32 cellular contexts compared by ENCODE assay signal in genomic region chr5:26343801-26344310, GRCh38.
"Had no signal": no experiment of that assay in that cellular context is flagged by ENCODE, and none has a peak within 500 bp of the region (broad histone marks: within the 10 kb centered on the region; RNA-seq: fewer than 3 reads in every experiment).

No MANE protein-coding gene starts in this region.

- H3K27me3 ChIP-seq: brain microvascular endothelial cell, Peyer's patch had no signal

- H3K9me3 ChIP-seq: Peyer's patch had no signal

- H3K27me3 Mint-ChIP-seq: activated CD4-positive, alpha-beta T cell treated with anti-CD3 and anti-CD28 coated beads, Interleukin-2, amount 10 ng/mL, durations not matched to agents 24 days and 14 days; activated CD8-positive, alpha-beta T cell treated with anti-CD3 and anti-CD28 coated beads for 36 hours; activated naive CD8-positive, alpha-beta T cell treated with anti-CD3 and anti-CD28 coated beads for 36 hours; activated T-helper 17 cell treated with anti-CD3 and anti-CD28 coated beads, Interleukin-2, amount 50 U/mL, for 72 hours had no signal

- H3K4me1 Mint-ChIP-seq: activated CD4-positive, alpha-beta T cell treated with anti-CD3 and anti-CD28 coated beads, Interleukin-2, amount 10 ng/mL, durations not matched to agents 24 days and 14 days; activated naive CD8-positive, alpha-beta T cell treated with anti-CD3 and anti-CD28 coated beads for 36 hours; activated T-helper 17 cell treated with anti-CD3 and anti-CD28 coated beads, Interleukin-2, amount 50 U/mL, for 72 hours had no signal

- H3K27ac ChIP-seq: brain microvascular endothelial cell, Peyer's patch, SK-N-MC had no signal

- H3K36me3 ChIP-seq: brain microvascular endothelial cell, Peyer's patch had no signal

- H3K27ac Mint-ChIP-seq: activated CD4-positive, alpha-beta T cell treated with anti-CD3 and anti-CD28 coated beads, Interleukin-2, amount 10 ng/mL, durations not matched to agents 24 days and 14 days; activated CD8-positive, alpha-beta T cell treated with anti-CD3 and anti-CD28 coated beads for 36 hours; activated naive CD8-positive, alpha-beta T cell treated with anti-CD3 and anti-CD28 coated beads for 36 hours; activated T-cell treated with anti-CD3 and anti-CD28 coated beads, Interleukin-2, amount 50 U/mL, for 72 hours; activated T-helper 17 cell treated with anti-CD3 and anti-CD28 coated beads, Interleukin-2, amount 50 U/mL, for 72 hours; T-helper 1 cell treated with Interleukin-12 subunit alpha and Interleukin-12 subunit beta and Interleukin-4 antibody, amounts not matched to agents 30 μg/mL and 1 μg/mL, for 36 hours; T-helper 2 cell treated with Interferon-gamma antibody and Interleukin-4, amounts not matched to agents 5 μg/mL and 100 μg/mL, for 36 hours had no signal

- H3K4me1 ChIP-seq: Peyer's patch had no signal

- H3K36me3 Mint-ChIP-seq: activated naive CD8-positive, alpha-beta T cell treated with anti-CD3 and anti-CD28 coated beads for 36 hours had no signal

- H3K4me3 ChIP-seq: Peyer's patch, SK-N-MC had no signal

- DNase-seq: activated CD4-positive, alpha-beta T cell treated with anti-CD3 and anti-CD28 coated beads, Interleukin-2, amount 10 ng/mL, durations not matched to agents 24 days and 14 days; activated CD4-positive, alpha-beta T cell treated with anti-CD3 and anti-CD28 coated beads, Interleukin-2, amount 50 U/mL, for 4 hours; activated CD8-positive, alpha-beta T cell treated with anti-CD3 and anti-CD28 coated beads for 36 hours; activated effector memory CD4-positive, alpha-beta T cell treated with anti-CD3 and anti-CD28 coated beads, Interleukin-2, amount 50 U/mL, for 16 hours; activated naive CD4-positive, alpha-beta T cell; activated naive CD4-positive, alpha-beta T cell treated with anti-CD3 and anti-CD28 coated beads, Interleukin-2, amount 50 U/mL, for 16 hours; activated naive CD8-positive, alpha-beta T cell treated with anti-CD3 and anti-CD28 coated beads for 36 hours; activated T-cell treated with anti-CD3 and anti-CD28 coated beads, Interleukin-2, amount 50 U/mL, for 1 hour; activated T-cell treated with anti-CD3 and anti-CD28 coated beads, Interleukin-2, amount 50 U/mL, for 72 hours; amniotic stem cell; aorta; brain microvascular endothelial cell; central memory CD4-positive, alpha-beta T cell; KG1; NCI-H1105; NCI-H1436; NCI-H1694 treated with DMSO at 0.1 percent for 48 hours; NCI-H2029; NCI-H2171 treated with DMSO at 0.1 percent for 48 hours; NCI-H2227 treated with DMSO at 0.1 percent for 48 hours; NCI-H446; NCI-H510A treated with DMSO at 0.1 percent for 48 hours; NCI-H526 treated with DMSO at 0.1 percent for 48 hours; NK-92 treated with Interleukin-12 subunit alpha and Interleukin-12 subunit beta, amount 100 ng/mL, for 24 hours; PC-3; Peyer's patch; RPMI8226; SIG-M5 had no signal

- H3K4me3 Mint-ChIP-seq: activated CD4-positive, alpha-beta T cell treated with anti-CD3 and anti-CD28 coated beads, Interleukin-2, amount 10 ng/mL, durations not matched to agents 24 days and 14 days; activated CD8-positive, alpha-beta T cell treated with anti-CD3 and anti-CD28 coated beads for 36 hours; activated naive CD8-positive, alpha-beta T cell treated with anti-CD3 and anti-CD28 coated beads for 36 hours; activated T-cell treated with anti-CD3 and anti-CD28 coated beads, Interleukin-2, amount 50 U/mL, for 72 hours; activated T-helper 17 cell treated with anti-CD3 and anti-CD28 coated beads, Interleukin-2, amount 50 U/mL, for 72 hours; T-helper 1 cell treated with Interleukin-12 subunit alpha and Interleukin-12 subunit beta and Interleukin-4 antibody, amounts not matched to agents 30 μg/mL and 1 μg/mL, for 36 hours; T-helper 2 cell treated with Interferon-gamma antibody and Interleukin-4, amounts not matched to agents 5 μg/mL and 100 μg/mL, for 36 hours had no signal

- ATAC-seq: activated CD8-positive, alpha-beta T cell treated with anti-CD3 and anti-CD28 coated beads for 36 hours; activated T-cell treated with anti-CD3 and anti-CD28 coated beads, Interleukin-2, amount 50 U/mL, for 72 hours; activated T-helper 17 cell treated with anti-CD3 and anti-CD28 coated beads, Interleukin-2, amount 50 U/mL, for 72 hours; PC-3 had no signal
